Comparison of ENCODE assay signal across 33 cellular contexts in the genomic region with DNA sequence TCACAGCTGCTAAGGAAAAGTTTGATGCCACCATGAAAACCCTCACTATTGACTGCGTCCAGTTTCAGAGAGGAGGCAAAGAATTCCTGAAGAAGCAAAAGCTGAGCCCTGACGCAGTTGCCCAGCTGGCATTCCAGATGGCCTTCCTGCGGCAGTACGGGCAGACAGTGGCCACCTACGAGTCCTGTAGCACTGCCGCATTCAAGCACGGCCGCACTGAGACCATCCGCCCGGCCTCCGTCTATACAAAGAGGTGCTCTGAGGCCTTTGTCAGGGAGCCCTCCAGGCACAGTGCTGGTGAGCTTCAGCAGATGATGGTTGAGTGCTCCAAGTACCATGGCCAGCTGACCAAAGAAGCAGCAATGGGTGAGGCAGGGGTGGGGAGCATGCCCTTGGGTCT.
"Had no signal": no experiment of that assay in that cellular context is flagged by ENCODE, and none has a peak within 500 bp of the region (broad histone marks: within the 10 kb centered on the region; RNA-seq: fewer than 3 reads in every experiment).

No MANE protein-coding gene starts in this region.

- DNase-seq: activated B cell treated with CpG ODN at 0.5 μM for 24 hours; activated CD4-positive, alpha-beta memory T cell treated with anti-CD3 and anti-CD28 coated beads for 36 hours; activated CD4-positive, alpha-beta T cell treated with anti-CD3 and anti-CD28 coated beads for 4 hours; activated CD4-positive, alpha-beta T cell treated with anti-CD3 and anti-CD28 coated beads, Interleukin-2, amount 10 ng/mL, durations not matched to agents 24 days and 14 days; activated CD4-positive, alpha-beta T cell treated with anti-CD3 and anti-CD28 coated beads, Interleukin-2, amount 50 U/mL, for 1 hour; activated CD4-positive, alpha-beta T cell treated with anti-CD3 and anti-CD28 coated beads, Interleukin-2, amount 50 U/mL, for 4 hours; activated CD4-positive, CD25-positive, alpha-beta regulatory T cell treated with anti-CD3 and anti-CD28 coated beads, Interleukin-2, amount 50 U/mL, for 72 hours; activated CD8-positive, alpha-beta memory T cell treated with anti-CD3 and anti-CD28 coated beads, Interleukin-2, amount 50 U/mL, for 4 hours; activated CD8-positive, alpha-beta T cell treated with anti-CD3 and anti-CD28 coated beads for 36 hours; activated effector memory CD4-positive, alpha-beta T cell treated with anti-CD3 and anti-CD28 coated beads, Interleukin-2, amount 50 U/mL, for 16 hours; activated gamma-delta T cell treated with Interleukin-2 at 50 U/mL for 16 hours; activated naive CD4-positive, alpha-beta T cell; activated naive CD4-positive, alpha-beta T cell treated with anti-CD3 and anti-CD28 coated beads for 36 hours; activated naive CD4-positive, alpha-beta T cell treated with anti-CD3 and anti-CD28 coated beads, Interleukin-2, amount 50 U/mL, for 16 hours; activated naive CD8-positive, alpha-beta T cell treated with anti-CD3 and anti-CD28 coated beads for 36 hours; activated T-cell treated with anti-CD3 and anti-CD28 coated beads for 4 hours; activated T-cell treated with anti-CD3 and anti-CD28 coated beads, Interleukin-2, amount 50 U/mL, for 1 hour; activated T-cell treated with anti-CD3 and anti-CD28 coated beads, Interleukin-2, amount 50 U/mL, for 4 hours; activated T-cell treated with anti-CD3 and anti-CD28 coated beads, Interleukin-2, amount 50 U/mL, for 72 hours; amniotic stem cell; caudate nucleus; cerebellar nuclear complex; T-helper 1 cell; T-helper 2 cell; T-helper 9 cell had no signal

- H3K27me3 ChIP-seq: adrenal gland, ascending aorta, cardiac muscle cell had no signal

- H3K4me3 ChIP-seq: adrenal gland, ascending aorta, cardiac muscle cell had no signal

- H3K27ac ChIP-seq: adrenal gland, ascending aorta, cardiac muscle cell, VCaP had no signal

- FAIRE-seq: bronchial epithelial cell, TTC549 had no signal

- H3K4me1 ChIP-seq: adrenal gland, ascending aorta had no signal

- ATAC-seq: activated CD8-positive, alpha-beta T cell treated with anti-CD3 and anti-CD28 coated beads for 36 hours; activated naive CD4-positive, alpha-beta T cell treated with anti-CD3 and anti-CD28 coated beads, Interleukin-2, amount 50 U/mL, for 72 hours; activated T-cell treated with anti-CD3 and anti-CD28 coated beads, Interleukin-2, amount 50 U/mL, for 4 hours; activated T-cell treated with anti-CD3 and anti-CD28 coated beads, Interleukin-2, amount 50 U/mL, for 72 hours; activated T-helper 17 cell treated with anti-CD3 and anti-CD28 coated beads, Interleukin-2, amount 50 U/mL, for 72 hours had no signal

- H3K9me3 ChIP-seq: adrenal gland, ascending aorta had no signal
